13 cellular contexts compared by ENCODE assay signal in the genomic region with DNA sequence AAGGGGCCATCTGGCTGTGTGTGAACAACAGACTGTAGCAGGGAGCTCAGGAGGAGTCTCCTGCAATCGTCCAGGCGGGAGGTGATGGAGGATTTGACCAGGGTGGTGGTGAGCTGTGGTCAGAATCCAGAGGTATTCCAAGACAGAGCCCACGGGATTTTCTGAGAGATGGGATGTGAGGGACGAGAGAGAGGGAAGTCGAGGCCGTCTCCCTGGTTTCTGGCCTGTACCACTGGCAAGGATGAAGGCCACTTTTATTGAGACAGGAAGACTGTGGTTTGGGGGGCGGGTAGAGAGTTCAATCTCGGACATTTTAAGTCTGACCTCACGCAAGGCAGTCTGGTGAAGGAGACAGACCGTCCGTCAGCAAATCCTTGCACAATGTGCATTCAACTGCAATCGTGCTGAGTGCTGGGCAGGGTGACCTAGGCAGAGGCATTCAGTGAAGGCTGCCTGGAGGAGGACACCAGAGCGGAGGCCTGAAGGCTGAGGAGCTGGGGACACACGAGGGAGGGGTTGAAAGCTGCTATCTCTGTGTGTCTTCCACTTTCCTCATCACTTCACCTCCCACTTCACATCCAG. TPM values are rescaled to one million over a fixed set of nuclear protein-coding genes. Genes with fewer than 3 reads are reported as not detected.
A peak's percentile ranks its signal among the peaks of the same experiment; 100 is the strongest.
DNase-seq lines count a peak whose midpoint lies in the region; ATAC-seq, FAIRE-seq and TF ChIP-seq lines count a peak whose summit lies in the region.
"Had no signal": no experiment of that assay in that cellular context is flagged by ENCODE, and none has a peak within 500 bp of the region (broad histone marks: within the 10 kb centered on the region; RNA-seq: fewer than 3 reads in every experiment).

No MANE protein-coding gene starts in this region.

- H3K27me3 Mint-ChIP-seq in activated naive CD8-positive, alpha-beta T cell treated with anti-CD3 and anti-CD28 coated beads, Interleukin-2, amount 50 U/mL, for 24 hours: peaks cover 5% of the 10 kb centered on the region
- no peaks in the 10 kb centered on the region for H3K27me3 Mint-ChIP-seq in osteocyte (ENCODE audit: unreplicated experiment)

- no peak for ATAC-seq in activated naive CD8-positive, alpha-beta T cell treated with anti-CD3 and anti-CD28 coated beads, Interleukin-2, amount 50 U/mL, for 24 hours
- ATAC-seq: foreskin keratinocyte had no signal

- H3K27ac Mint-ChIP-seq in activated naive CD8-positive, alpha-beta T cell treated with anti-CD3 and anti-CD28 coated beads, Interleukin-2, amount 50 U/mL, for 24 hours: peak overlapping the region; percentile 81
- H3K27ac Mint-ChIP-seq in osteocyte (ENCODE audit: unreplicated experiment): no peak overlapping the region

- H3K36me3 Mint-ChIP-seq in activated naive CD8-positive, alpha-beta T cell treated with anti-CD3 and anti-CD28 coated beads, Interleukin-2, amount 50 U/mL, for 24 hours (ENCODE audit: low read depth): peaks cover 33% of the 10 kb centered on the region
- H3K36me3 Mint-ChIP-seq in osteocyte (ENCODE audit: unreplicated experiment): peaks cover 2% of the 10 kb centered on the region

- H3K4me3 ChIP-seq in AG10803 (ENCODE audit: low read length): no peak overlapping the region

- H3K9me3 Mint-ChIP-seq in activated naive CD8-positive, alpha-beta T cell treated with anti-CD3 and anti-CD28 coated beads, Interleukin-2, amount 50 U/mL, for 24 hours: peaks cover 9% of the 10 kb centered on the region
- peaks cover 4% of the 10 kb centered on the region for H3K9me3 Mint-ChIP-seq in osteocyte (ENCODE audit: unreplicated experiment)

- H3K4me3 Mint-ChIP-seq in activated naive CD8-positive, alpha-beta T cell treated with anti-CD3 and anti-CD28 coated beads, Interleukin-2, amount 50 U/mL, for 24 hours: peak overlapping the region; percentile 52
- H3K4me3 Mint-ChIP-seq in osteocyte (ENCODE audit: unreplicated experiment): no peak overlapping the region

- DNase-seq in AG10803 (ENCODE audit: low read depth) (peak; percentile 78), HTR-8/SVneo (ENCODE audit: insufficient read length, low spot score) (no peak), medulla oblongata (ENCODE audit: extremely low spot score) (peak; percentile 63), SHP77 treated with DMSO at 0.1 percent for 48 hours (lab: John Stamatoyannopoulos, UW) (no peak), osteocyte (ENCODE audit: extremely low spot score, unreplicated experiment) (no peak), NCI-H187 (lab: John Stamatoyannopoulos, UW) (no peak), iPS-NIHi11 (ENCODE audit: low spot score) (no peak)
- no peak for DNase-seq in activated naive CD8-positive, alpha-beta T cell treated with anti-CD3 and anti-CD28 coated beads, Interleukin-2, amount 50 U/mL, for 24 hours
- DNase-seq: foreskin keratinocyte; mesendoderm; NCI-H524; stimulated activated CD4-positive, alpha-beta T cell treated with anti-CD3 and anti-CD28 coated beads, Interleukin-15, amount 100 ng/mL, for 24 hours had no signal

- TF ChIP-seq CTCF in AG10803 (conservative IDR thresholded peaks at IDR 0.05; ENCODE audit: low read length) (no peak), osteocyte (IDR thresholded peaks at IDR 0.05) (no peak)

- peaks cover 91% of the 10 kb centered on the region for H3K4me1 Mint-ChIP-seq in activated naive CD8-positive, alpha-beta T cell treated with anti-CD3 and anti-CD28 coated beads, Interleukin-2, amount 50 U/mL, for 24 hours
- peaks cover 3% of the 10 kb centered on the region for H3K4me1 Mint-ChIP-seq in osteocyte (ENCODE audit: unreplicated experiment)

- FAIRE-seq in HTR-8/SVneo (lab: Jason Lieb, UNC): peak; percentile 9
- FAIRE-seq: D721Med had no signal

RNA-seq across cellular contexts. Expression of gene PREX1, which starts 53.9 kb away (rescaled TPM):
- total RNA-seq in osteocyte: 22.2 and 24.2 TPM in 2 replicates

Comparison
In these comparisons a context has a peak if more than half of its experiments do, and no peak if none do; other contexts are left out.
1. DNase-seq: peak in AG10803 (single experiment) and medulla oblongata (single experiment); none in HTR-8/SVneo (single experiment), activated naive CD8-positive, alpha-beta T cell treated with anti-CD3 and anti-CD28 coated beads, Interleukin-2, amount 50 U/mL, for 24 hours (single experiment), SHP77 treated with DMSO at 0.1 percent for 48 hours (single experiment), osteocyte (single experiment), NCI-H187 (0 of 2) and iPS-NIHi11 (single experiment).